In the genomic region with DNA sequence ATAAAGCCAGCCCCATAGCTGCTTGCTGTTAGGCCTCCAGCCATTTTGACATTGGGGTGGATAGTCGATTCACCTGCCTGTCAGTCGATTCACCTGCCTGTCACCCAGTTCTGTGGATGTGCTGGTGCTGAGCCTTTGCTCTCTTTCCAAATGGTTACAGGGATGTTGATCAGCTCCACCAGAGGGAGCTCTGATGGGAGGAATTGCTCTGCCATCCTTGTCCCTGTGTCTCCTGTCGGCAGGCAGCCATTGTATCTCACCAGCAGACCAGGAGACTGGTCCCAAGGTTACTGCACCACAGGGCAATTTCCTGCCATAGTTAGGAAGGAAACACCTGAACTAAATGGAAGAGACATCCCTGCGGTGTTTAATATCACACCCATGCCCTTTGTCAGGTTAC, we compare ENCODE assay signal across 8 cellular contexts. TPM values are rescaled to one million over a fixed set of nuclear protein-coding genes. Genes with fewer than 3 reads are reported as not detected.
DNase-seq lines count a peak whose midpoint lies in the region; ATAC-seq and TF ChIP-seq lines count a peak whose summit lies in the region.

No MANE protein-coding gene starts in this region.

- H3K36me3 Mint-ChIP-seq in activated CD4-positive, alpha-beta T cell treated with anti-CD3 and anti-CD28 coated beads for 36 hours (ENCODE audit: low read depth), result peaks cover 1% of the 10 kb centered on the region

- intact Hi-C loops in activated CD4-positive, alpha-beta T cell treated with anti-CD3 and anti-CD28 coated beads for 36 hours (cut with DNase I, micrococcal nuclease), result loop anchor here in 1 of 2 experiments (5.0 kb wide), 1 partner anchor 76 kb away; no protein-coding TSS in a partner anchor
- intact Hi-C loops in upper lobe of right lung (cut with DNase I), result no loop called here

- H3K4me3 Mint-ChIP-seq in activated CD4-positive, alpha-beta T cell treated with anti-CD3 and anti-CD28 coated beads for 36 hours, result no peak overlapping the region

- ATAC-seq in activated CD4-positive, alpha-beta T cell treated with anti-CD3 and anti-CD28 coated beads for 36 hours, result no peak
- peak; percentile 79 for ATAC-seq in upper lobe of right lung

- peaks cover 12% of the 10 kb centered on the region for H3K4me1 ChIP-seq in upper lobe of right lung

- POLR2A ChIA-PET in activated CD4-positive, alpha-beta T cell treated with anti-CD3 and anti-CD28 coated beads for 36 hours (lab: Charles Lee), result no interaction called here

- H3K27me3 ChIP-seq in upper lobe of right lung, result no peaks in the 10 kb centered on the region

- no peak overlapping the region for H3K4me3 ChIP-seq in WI38 (ENCODE audit: low read depth, low read length)
- H3K4me3 ChIP-seq in upper lobe of right lung, result no peak overlapping the region

- peak; percentile 34 for DNase-seq in activated CD4-positive, alpha-beta T cell treated with anti-CD3 and anti-CD28 coated beads for 36 hours
- no peak for DNase-seq in activated CD4-positive, alpha-beta T cell treated with anti-CD3 and anti-CD28 coated beads, Interleukin-2, amount 50 U/mL, for 1 hour
- peak; percentile 9 for DNase-seq in LoVo (ENCODE audit: low spot score)
- DNase-seq in inferior parietal cortex (ENCODE audit: extremely low spot score), result peak; percentile 63
- no peak for DNase-seq in upper lobe of right lung
- DNase-seq in OCI-M2 (lab: John Stamatoyannopoulos, UW; ENCODE audit: unreplicated experiment), result no peak
- DNase-seq in germinal center (ENCODE audit: low spot score), result no peak

- peak; percentile 71 for TF ChIP-seq CTCF in WI38 (IDR thresholded peaks at IDR 0.05; ENCODE audit: low read depth, low read length)
- peak; percentile 67 for TF ChIP-seq CTCF in upper lobe of right lung (IDR thresholded peaks at IDR 0.05)

- no peak overlapping the region for H3K27ac Mint-ChIP-seq in activated CD4-positive, alpha-beta T cell treated with anti-CD3 and anti-CD28 coated beads for 36 hours

- H3K27ac ChIP-seq in upper lobe of right lung, result no peak overlapping the region

- CTCF ChIA-PET in activated CD4-positive, alpha-beta T cell treated with anti-CD3 and anti-CD28 coated beads for 36 hours (lab: Charles Lee), result interaction anchor here (0.6 to 3.1 kb wide), 8 partner anchors 12 to 401 kb away, joined by 3 to 20 read pairs (median 4); partner anchors contain the start of gene DTX4

- H3K9me3 ChIP-seq in upper lobe of right lung, result no peaks in the 10 kb centered on the region

- H3K36me3 ChIP-seq in upper lobe of right lung, result peaks cover 40% of the 10 kb centered on the region

- peaks cover 19% of the 10 kb centered on the region for H3K27me3 Mint-ChIP-seq in activated CD4-positive, alpha-beta T cell treated with anti-CD3 and anti-CD28 coated beads for 36 hours

- no peaks in the 10 kb centered on the region for H3K9me3 Mint-ChIP-seq in activated CD4-positive, alpha-beta T cell treated with anti-CD3 and anti-CD28 coated beads for 36 hours (ENCODE audit: low read depth)

- H3K4me1 Mint-ChIP-seq in activated CD4-positive, alpha-beta T cell treated with anti-CD3 and anti-CD28 coated beads for 36 hours, result peaks cover 32% of the 10 kb centered on the region

RNA-seq across cellular contexts. Expression of gene MPEG1, which starts 6.1 kb away (rescaled TPM):
- not detected for total RNA-seq in activated CD4-positive, alpha-beta T cell treated with anti-CD3 and anti-CD28 coated beads for 36 hours
- total RNA-seq in upper lobe of right lung, result 34.1 TPM

RNA-seq across cellular contexts. Expression of gene DTX4, which starts 34.7 kb away (rescaled TPM):
- total RNA-seq in activated CD4-positive, alpha-beta T cell treated with anti-CD3 and anti-CD28 coated beads for 36 hours, result under 1 TPM; 0.07 to 0.11 TPM
- total RNA-seq in upper lobe of right lung, result 43.1 TPM

Comparison
In these comparisons a context has a peak if more than half of its experiments do, and no peak if none do; other contexts are left out.
1. DNase-seq: peak in activated CD4-positive, alpha-beta T cell treated with anti-CD3 and anti-CD28 coated beads for 36 hours (single experiment), LoVo (single experiment) and inferior parietal cortex (single experiment); none in activated CD4-positive, alpha-beta T cell treated with anti-CD3 and anti-CD28 coated beads, Interleukin-2, amount 50 U/mL, for 1 hour (single experiment), upper lobe of right lung (single experiment), OCI-M2 (single experiment) and germinal center (single experiment).
2. RNA of gene MPEG1, which starts 6.1 kb away (total RNA-seq): 34.1 TPM in upper lobe of right lung (single experiment); not detected in activated CD4-positive, alpha-beta T cell treated with anti-CD3 and anti-CD28 coated beads for 36 hours; every median in the first group is over 10 times any median in the second.
3. RNA of gene DTX4, which starts 34.7 kb away (total RNA-seq): 43.1 TPM in upper lobe of right lung (single experiment); 0.07 to 0.11 TPM in activated CD4-positive, alpha-beta T cell treated with anti-CD3 and anti-CD28 coated beads for 36 hours; every median in the first group is over 10 times any median in the second.